1 cellular context compared by ENCODE assay signal in the genomic region with DNA sequence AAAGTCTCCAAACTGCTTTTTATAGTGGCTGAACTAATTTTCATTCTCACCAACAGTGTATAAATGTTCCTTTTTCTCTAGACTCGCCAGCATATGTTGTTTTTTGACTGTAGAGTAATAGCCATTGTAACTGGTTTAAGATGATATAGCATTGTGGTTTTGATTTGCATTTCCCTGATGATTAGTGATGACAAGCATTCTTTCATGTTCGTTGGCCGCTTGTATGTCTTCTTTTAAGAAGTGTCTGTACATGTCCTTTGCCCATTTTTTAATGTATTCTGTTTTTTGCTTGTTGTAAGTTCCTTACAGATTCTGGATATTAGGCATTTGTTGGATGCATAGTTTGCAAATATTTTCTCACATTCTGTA.
A peak's percentile ranks its signal among the peaks of the same experiment; 100 is the strongest.
TF ChIP-seq lines count a peak whose summit lies in the region.

No MANE protein-coding gene starts in this region.

TF ChIP-seq in GM12878, 131 proteins besides CTCF, POLR2A, EP300 and RAD21 (continued from another document and continues in another):
- TF ChIP-seq, protein P1, sequence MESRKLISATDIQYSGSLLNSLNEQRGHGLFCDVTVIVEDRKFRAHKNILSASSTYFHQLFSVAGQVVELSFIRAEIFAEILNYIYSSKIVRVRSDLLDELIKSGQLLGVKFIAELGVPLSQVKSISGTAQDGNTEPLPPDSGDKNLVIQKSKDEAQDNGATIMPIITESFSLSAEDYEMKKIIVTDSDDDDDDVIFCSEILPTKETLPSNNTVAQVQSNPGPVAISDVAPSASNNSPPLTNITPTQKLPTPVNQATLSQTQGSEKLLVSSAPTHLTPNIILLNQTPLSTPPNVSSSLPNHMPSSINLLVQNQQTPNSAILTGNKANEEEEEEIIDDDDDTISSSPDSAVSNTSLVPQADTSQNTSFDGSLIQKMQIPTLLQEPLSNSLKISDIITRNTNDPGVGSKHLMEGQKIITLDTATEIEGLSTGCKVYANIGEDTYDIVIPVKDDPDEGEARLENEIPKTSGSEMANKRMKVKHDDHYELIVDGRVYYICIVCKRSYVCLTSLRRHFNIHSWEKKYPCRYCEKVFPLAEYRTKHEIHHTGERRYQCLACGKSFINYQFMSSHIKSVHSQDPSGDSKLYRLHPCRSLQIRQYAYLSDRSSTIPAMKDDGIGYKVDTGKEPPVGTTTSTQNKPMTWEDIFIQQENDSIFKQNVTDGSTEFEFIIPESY (IDR thresholded peaks at IDR 0.05), result no peak
- TF ChIP-seq, protein P2, sequence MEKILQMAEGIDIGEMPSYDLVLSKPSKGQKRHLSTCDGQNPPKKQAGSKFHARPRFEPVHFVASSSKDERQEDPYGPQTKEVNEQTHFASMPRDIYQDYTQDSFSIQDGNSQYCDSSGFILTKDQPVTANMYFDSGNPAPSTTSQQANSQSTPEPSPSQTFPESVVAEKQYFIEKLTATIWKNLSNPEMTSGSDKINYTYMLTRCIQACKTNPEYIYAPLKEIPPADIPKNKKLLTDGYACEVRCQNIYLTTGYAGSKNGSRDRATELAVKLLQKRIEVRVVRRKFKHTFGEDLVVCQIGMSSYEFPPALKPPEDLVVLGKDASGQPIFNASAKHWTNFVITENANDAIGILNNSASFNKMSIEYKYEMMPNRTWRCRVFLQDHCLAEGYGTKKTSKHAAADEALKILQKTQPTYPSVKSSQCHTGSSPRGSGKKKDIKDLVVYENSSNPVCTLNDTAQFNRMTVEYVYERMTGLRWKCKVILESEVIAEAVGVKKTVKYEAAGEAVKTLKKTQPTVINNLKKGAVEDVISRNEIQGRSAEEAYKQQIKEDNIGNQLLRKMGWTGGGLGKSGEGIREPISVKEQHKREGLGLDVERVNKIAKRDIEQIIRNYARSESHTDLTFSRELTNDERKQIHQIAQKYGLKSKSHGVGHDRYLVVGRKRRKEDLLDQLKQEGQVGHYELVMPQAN (conservative IDR thresholded peaks at IDR 0.05), result peak; percentile 12; the same call in 1 of the 2 replicates
- no peak for TF ChIP-seq TCF12 (IDR thresholded peaks at IDR 0.05; ENCODE audit: low read depth, low read length)
- TF ChIP-seq NFIC (IDR thresholded peaks at IDR 0.05; ENCODE audit: low read depth, low read length), result no peak
- no peak for TF ChIP-seq IKZF2 (IDR thresholded peaks at IDR 0.05)
- TF ChIP-seq, protein P3, sequence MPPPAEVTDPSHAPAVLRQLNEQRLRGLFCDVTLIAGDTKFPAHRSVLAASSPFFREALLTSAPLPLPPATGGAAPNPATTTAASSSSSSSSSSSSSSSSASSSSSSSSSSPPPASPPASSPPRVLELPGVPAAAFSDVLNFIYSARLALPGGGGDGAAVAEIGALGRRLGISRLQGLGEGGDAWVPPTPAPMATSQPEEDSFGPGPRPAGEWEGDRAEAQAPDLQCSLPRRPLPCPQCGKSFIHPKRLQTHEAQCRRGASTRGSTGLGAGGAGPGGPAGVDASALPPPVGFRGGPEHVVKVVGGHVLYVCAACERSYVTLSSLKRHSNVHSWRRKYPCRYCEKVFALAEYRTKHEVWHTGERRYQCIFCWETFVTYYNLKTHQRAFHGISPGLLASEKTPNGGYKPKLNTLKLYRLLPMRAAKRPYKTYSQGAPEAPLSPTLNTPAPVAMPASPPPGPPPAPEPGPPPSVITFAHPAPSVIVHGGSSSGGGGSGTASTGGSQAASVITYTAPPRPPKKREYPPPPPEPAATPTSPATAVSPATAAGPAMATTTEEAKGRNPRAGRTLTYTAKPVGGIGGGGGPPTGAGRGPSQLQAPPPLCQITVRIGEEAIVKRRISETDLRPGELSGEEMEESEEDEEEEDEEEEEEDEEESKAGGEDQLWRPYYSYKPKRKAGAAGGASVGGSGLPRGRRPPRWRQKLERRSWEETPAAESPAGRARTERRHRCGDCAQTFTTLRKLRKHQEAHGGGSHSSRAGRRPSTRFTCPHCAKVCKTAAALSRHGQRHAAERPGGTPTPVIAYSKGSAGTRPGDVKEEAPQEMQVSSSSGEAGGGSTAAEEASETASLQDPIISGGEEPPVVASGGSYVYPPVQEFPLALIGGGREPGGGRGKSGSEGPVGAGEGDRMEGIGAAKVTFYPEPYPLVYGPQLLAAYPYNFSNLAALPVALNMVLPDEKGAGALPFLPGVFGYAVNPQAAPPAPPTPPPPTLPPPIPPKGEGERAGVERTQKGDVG (CRISPR knock-in tag; IDR thresholded peaks at IDR 0.05), result no peak
- TF ChIP-seq PAX5 (IDR thresholded peaks at IDR 0.05; ENCODE audit: borderline replicate concordance, low read depth, low read length), result no peak
- no peak for TF ChIP-seq CHD1 (IDR thresholded peaks at IDR 0.05; ENCODE audit: low read depth, low read length)
- no peak for TF ChIP-seq LARP7 (IDR thresholded peaks at IDR 0.05)
- peak; percentile 29; the same call in 1 of the 2 replicates for TF ChIP-seq RUNX3 (IDR thresholded peaks at IDR 0.05; ENCODE audit: low read length)
- no peak for TF ChIP-seq BACH1 (IDR thresholded peaks at IDR 0.05; ENCODE audit: borderline replicate concordance)
- no peak for TF ChIP-seq CHD4 (IDR thresholded peaks at IDR 0.05)
- no peak for TF ChIP-seq CHD2 (IDR thresholded peaks at IDR 0.05; ENCODE audit: borderline replicate concordance, low read depth, low read length)
- TF ChIP-seq ESRRA (IDR thresholded peaks at IDR 0.05; ENCODE audit: low read length), result no peak
- no peak for TF ChIP-seq RB1 (IDR thresholded peaks at IDR 0.05; ENCODE audit: borderline replicate concordance)
- no peak for TF ChIP-seq POLR2AphosphoS2 (IDR thresholded peaks at IDR 0.05; ENCODE audit: low read depth, low read length)
- TF ChIP-seq CBX5 (IDR thresholded peaks at IDR 0.05; ENCODE audit: low read depth), result no peak
- peak; percentile 55; the same call in 1 of the 2 replicates for TF ChIP-seq ZNF24 (IDR thresholded peaks at IDR 0.05)
- no peak for TF ChIP-seq SUZ12 (IDR thresholded peaks at IDR 0.05; ENCODE audit: unreplicated experiment)
- TF ChIP-seq DPF2 (IDR thresholded peaks at IDR 0.05), result peak; percentile 31; the same call in 1 of the 2 replicates
- TF ChIP-seq SP1 (IDR thresholded peaks at IDR 0.05; ENCODE audit: low read depth, low read length), result no peak
- TF ChIP-seq, protein P4, sequence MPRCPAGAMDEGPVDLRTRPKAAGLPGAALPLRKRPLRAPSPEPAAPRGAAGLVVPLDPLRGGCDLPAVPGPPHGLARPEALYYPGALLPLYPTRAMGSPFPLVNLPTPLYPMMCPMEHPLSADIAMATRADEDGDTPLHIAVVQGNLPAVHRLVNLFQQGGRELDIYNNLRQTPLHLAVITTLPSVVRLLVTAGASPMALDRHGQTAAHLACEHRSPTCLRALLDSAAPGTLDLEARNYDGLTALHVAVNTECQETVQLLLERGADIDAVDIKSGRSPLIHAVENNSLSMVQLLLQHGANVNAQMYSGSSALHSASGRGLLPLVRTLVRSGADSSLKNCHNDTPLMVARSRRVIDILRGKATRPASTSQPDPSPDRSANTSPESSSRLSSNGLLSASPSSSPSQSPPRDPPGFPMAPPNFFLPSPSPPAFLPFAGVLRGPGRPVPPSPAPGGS (IDR thresholded peaks at IDR 0.05; ENCODE audit: borderline replicate concordance, insufficient read depth, low read depth, low read length, poor library complexity, severe bottlenecking), result no peak
- TF ChIP-seq, protein P5, sequence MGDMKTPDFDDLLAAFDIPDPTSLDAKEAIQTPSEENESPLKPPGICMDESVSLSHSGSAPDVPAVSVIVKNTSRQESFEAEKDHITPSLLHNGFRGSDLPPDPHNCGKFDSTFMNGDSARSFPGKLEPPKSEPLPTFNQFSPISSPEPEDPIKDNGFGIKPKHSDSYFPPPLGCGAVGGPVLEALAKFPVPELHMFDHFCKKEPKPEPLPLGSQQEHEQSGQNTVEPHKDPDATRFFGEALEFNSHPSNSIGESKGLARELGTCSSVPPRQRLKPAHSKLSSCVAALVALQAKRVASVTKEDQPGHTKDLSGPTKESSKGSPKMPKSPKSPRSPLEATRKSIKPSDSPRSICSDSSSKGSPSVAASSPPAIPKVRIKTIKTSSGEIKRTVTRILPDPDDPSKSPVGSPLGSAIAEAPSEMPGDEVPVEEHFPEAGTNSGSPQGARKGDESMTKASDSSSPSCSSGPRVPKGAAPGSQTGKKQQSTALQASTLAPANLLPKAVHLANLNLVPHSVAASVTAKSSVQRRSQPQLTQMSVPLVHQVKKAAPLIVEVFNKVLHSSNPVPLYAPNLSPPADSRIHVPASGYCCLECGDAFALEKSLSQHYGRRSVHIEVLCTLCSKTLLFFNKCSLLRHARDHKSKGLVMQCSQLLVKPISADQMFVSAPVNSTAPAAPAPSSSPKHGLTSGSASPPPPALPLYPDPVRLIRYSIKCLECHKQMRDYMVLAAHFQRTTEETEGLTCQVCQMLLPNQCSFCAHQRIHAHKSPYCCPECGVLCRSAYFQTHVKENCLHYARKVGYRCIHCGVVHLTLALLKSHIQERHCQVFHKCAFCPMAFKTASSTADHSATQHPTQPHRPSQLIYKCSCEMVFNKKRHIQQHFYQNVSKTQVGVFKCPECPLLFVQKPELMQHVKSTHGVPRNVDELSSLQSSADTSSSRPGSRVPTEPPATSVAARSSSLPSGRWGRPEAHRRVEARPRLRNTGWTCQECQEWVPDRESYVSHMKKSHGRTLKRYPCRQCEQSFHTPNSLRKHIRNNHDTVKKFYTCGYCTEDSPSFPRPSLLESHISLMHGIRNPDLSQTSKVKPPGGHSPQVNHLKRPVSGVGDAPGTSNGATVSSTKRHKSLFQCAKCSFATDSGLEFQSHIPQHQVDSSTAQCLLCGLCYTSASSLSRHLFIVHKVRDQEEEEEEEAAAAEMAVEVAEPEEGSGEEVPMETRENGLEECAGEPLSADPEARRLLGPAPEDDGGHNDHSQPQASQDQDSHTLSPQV (IDR thresholded peaks at IDR 0.05), result no peak
- TF ChIP-seq, protein P6, sequence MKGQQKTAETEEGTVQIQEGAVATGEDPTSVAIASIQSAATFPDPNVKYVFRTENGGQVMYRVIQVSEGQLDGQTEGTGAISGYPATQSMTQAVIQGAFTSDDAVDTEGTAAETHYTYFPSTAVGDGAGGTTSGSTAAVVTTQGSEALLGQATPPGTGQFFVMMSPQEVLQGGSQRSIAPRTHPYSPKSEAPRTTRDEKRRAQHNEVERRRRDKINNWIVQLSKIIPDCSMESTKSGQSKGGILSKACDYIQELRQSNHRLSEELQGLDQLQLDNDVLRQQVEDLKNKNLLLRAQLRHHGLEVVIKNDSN (IDR thresholded peaks at IDR 0.05; ENCODE audit: borderline replicate concordance, extremely low read length, insufficient read depth, low read depth, low read length), result no peak
- TF ChIP-seq NFYA (IDR thresholded peaks at IDR 0.05; ENCODE audit: borderline replicate concordance, low read depth, low read length), result no peak
- TF ChIP-seq, protein P7, sequence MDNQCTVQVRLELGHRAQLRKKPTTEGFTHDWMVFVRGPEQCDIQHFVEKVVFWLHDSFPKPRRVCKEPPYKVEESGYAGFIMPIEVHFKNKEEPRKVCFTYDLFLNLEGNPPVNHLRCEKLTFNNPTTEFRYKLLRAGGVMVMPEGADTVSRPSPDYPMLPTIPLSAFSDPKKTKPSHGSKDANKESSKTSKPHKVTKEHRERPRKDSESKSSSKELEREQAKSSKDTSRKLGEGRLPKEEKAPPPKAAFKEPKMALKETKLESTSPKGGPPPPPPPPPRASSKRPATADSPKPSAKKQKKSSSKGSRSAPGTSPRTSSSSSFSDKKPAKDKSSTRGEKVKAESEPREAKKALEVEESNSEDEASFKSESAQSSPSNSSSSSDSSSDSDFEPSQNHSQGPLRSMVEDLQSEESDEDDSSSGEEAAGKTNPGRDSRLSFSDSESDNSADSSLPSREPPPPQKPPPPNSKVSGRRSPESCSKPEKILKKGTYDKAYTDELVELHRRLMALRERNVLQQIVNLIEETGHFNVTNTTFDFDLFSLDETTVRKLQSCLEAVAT (IDR thresholded peaks at IDR 0.05), result 0 out of 2 replicates have a peak, but pooled peaks have one; percentile 58
- no peak for TF ChIP-seq ZSCAN29 (IDR thresholded peaks at IDR 0.05)
- no peak for TF ChIP-seq MTA2 (IDR thresholded peaks at IDR 0.05; ENCODE audit: low read depth)
- 0 out of 2 replicates have a peak, but pooled peaks have one; percentile 27 for TF ChIP-seq GATAD2B (conservative IDR thresholded peaks at IDR 0.05; ENCODE audit: low read depth)
- 0 out of 3 replicates have a peak, but pooled peaks have one; percentile 57 for TF ChIP-seq POU2F2 (IDR thresholded peaks at IDR 0.05; ENCODE audit: borderline replicate concordance, low read depth, low read length)
- no peak for TF ChIP-seq SMC3 (IDR thresholded peaks at IDR 0.05; ENCODE audit: borderline replicate concordance, low read length)
- TF ChIP-seq SMARCA5 (IDR thresholded peaks at IDR 0.05), result 0 out of 2 replicates have a peak, but pooled peaks have one; percentile 47
- TF ChIP-seq STAT3 (IDR thresholded peaks at IDR 0.05; ENCODE audit: low read depth, low read length), result no peak
- no peak for TF ChIP-seq TBL1XR1 (IDR thresholded peaks at IDR 0.05; ENCODE audit: low read depth, low read length)
- TF ChIP-seq, protein P8, sequence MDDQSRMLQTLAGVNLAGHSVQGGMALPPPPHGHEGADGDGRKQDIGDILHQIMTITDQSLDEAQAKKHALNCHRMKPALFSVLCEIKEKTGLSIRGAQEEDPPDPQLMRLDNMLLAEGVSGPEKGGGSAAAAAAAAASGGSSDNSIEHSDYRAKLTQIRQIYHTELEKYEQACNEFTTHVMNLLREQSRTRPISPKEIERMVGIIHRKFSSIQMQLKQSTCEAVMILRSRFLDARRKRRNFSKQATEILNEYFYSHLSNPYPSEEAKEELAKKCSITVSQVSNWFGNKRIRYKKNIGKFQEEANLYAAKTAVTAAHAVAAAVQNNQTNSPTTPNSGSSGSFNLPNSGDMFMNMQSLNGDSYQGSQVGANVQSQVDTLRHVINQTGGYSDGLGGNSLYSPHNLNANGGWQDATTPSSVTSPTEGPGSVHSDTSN (IDR thresholded peaks at IDR 0.05; ENCODE audit: insufficient replicate concordance, low read depth, low read length), result no peak
- TF ChIP-seq MEF2B (IDR thresholded peaks at IDR 0.05; ENCODE audit: partially characterized antibody, poor library complexity, severe bottlenecking), result no peak
- no peak for TF ChIP-seq RAD51 (IDR thresholded peaks at IDR 0.05)
- peak; percentile 12; the same call in 1 of the 2 replicates for TF ChIP-seq NBN (IDR thresholded peaks at IDR 0.05)
- TF ChIP-seq EED (IDR thresholded peaks at IDR 0.05; ENCODE audit: low read depth), result no peak
- TF ChIP-seq ZNF217 (IDR thresholded peaks at IDR 0.05), result 0 out of 2 replicates have a peak, but pooled peaks have one; percentile 37
